ENCODE assay signal across 17 cellular contexts in genomic region chr2:224151680-224152310, GRCh38.
"Had no signal": no experiment of that assay in that cellular context is flagged by ENCODE, and none has a peak within 500 bp of the region (broad histone marks: within the 10 kb centered on the region; RNA-seq: fewer than 3 reads in every experiment).

No MANE protein-coding gene starts in this region.

- H3K27ac Mint-ChIP-seq: activated CD8-positive, alpha-beta memory T cell treated with anti-CD3 and anti-CD28 coated beads, Interleukin-2, amount 10 ng/mL, durations not matched to agents 7 days and 5 days; activated naive CD4-positive, alpha-beta T cell treated with anti-CD3 and anti-CD28 coated beads, Interleukin-2, amount 10 ng/mL, durations not matched to agents 7 days and 5 days; stimulated activated effector memory CD8-positive, alpha-beta T cell treated with anti-CD3 and anti-CD28 coated beads, Interleukin-12 subunit alpha, Interleukin-12 subunit beta, amount 100 ng/mL, for 72 hours had no signal

- H3K9me3 ChIP-seq: gastroesophageal sphincter, heart right ventricle, lower lobe of right lung, ovary, thoracic aorta had no signal

- H3K9me3 Mint-ChIP-seq: activated naive CD4-positive, alpha-beta T cell treated with anti-CD3 and anti-CD28 coated beads, Interleukin-2, amount 10 ng/mL, durations not matched to agents 7 days and 5 days; stimulated activated effector memory CD8-positive, alpha-beta T cell treated with anti-CD3 and anti-CD28 coated beads, Interleukin-12 subunit alpha, Interleukin-12 subunit beta, amount 100 ng/mL, for 72 hours had no signal

- H3K4me1 ChIP-seq: gastroesophageal sphincter, lower lobe of right lung had no signal

- H3K36me3 ChIP-seq: gastroesophageal sphincter, heart right ventricle, lower lobe of right lung, ovary, thoracic aorta had no signal

- ATAC-seq: activated CD8-positive, alpha-beta memory T cell treated with anti-CD3 and anti-CD28 coated beads, Interleukin-2, amount 10 ng/mL, durations not matched to agents 7 days and 5 days; gastroesophageal sphincter; heart right ventricle; left colon; lower lobe of right lung; stimulated activated effector memory CD8-positive, alpha-beta T cell treated with anti-CD3 and anti-CD28 coated beads, Interleukin-12 subunit alpha, Interleukin-12 subunit beta, amount 100 ng/mL, for 72 hours had no signal

- H3K27ac ChIP-seq: gastroesophageal sphincter, heart right ventricle, lower lobe of right lung, ovary, thoracic aorta had no signal

- DNase-seq: activated CD4-positive, alpha-beta T cell treated with anti-CD3 and anti-CD28 coated beads for 1 hour; activated CD4-positive, alpha-beta T cell treated with anti-CD3 and anti-CD28 coated beads, Interleukin-2, amount 50 U/mL, for 48 hours; activated CD8-positive, alpha-beta memory T cell treated with anti-CD3 and anti-CD28 coated beads, Interleukin-2, amount 10 ng/mL, durations not matched to agents 7 days and 5 days; activated naive CD4-positive, alpha-beta T cell treated with anti-CD3 and anti-CD28 coated beads, Interleukin-2, amount 10 ng/mL, durations not matched to agents 7 days and 5 days; activated T-cell treated with anti-CD3 and anti-CD28 coated beads, Interleukin-2, amount 50 U/mL, for 1 hour; dermis blood vessel endothelial cell; heart right ventricle; left colon; lower lobe of right lung; midbrain; ovary; stimulated activated CD4-positive, alpha-beta T cell treated with anti-CD3 and anti-CD28 coated beads, Interleukin-12 subunit alpha, Interleukin-12 subunit beta, amount 100 ng/mL, for 4 hours; stimulated activated CD4-positive, alpha-beta T cell treated with anti-CD3 and anti-CD28 coated beads, Interleukin-2, amount 100 ng/mL, for 24 hours had no signal

- H3K4me3 Mint-ChIP-seq: activated CD8-positive, alpha-beta memory T cell treated with anti-CD3 and anti-CD28 coated beads, Interleukin-2, amount 10 ng/mL, durations not matched to agents 7 days and 5 days; activated naive CD4-positive, alpha-beta T cell treated with anti-CD3 and anti-CD28 coated beads, Interleukin-2, amount 10 ng/mL, durations not matched to agents 7 days and 5 days; neural crest cell; stimulated activated effector memory CD8-positive, alpha-beta T cell treated with anti-CD3 and anti-CD28 coated beads, Interleukin-12 subunit alpha, Interleukin-12 subunit beta, amount 100 ng/mL, for 72 hours had no signal

- H3K27me3 Mint-ChIP-seq: activated naive CD4-positive, alpha-beta T cell treated with anti-CD3 and anti-CD28 coated beads, Interleukin-2, amount 10 ng/mL, durations not matched to agents 7 days and 5 days had no signal

- H3K4me3 ChIP-seq: gastroesophageal sphincter, heart right ventricle, lower lobe of right lung, ovary, thoracic aorta had no signal

- H3K27me3 ChIP-seq: gastroesophageal sphincter, heart right ventricle, ovary had no signal

- H3K4me1 Mint-ChIP-seq: activated CD8-positive, alpha-beta memory T cell treated with anti-CD3 and anti-CD28 coated beads, Interleukin-2, amount 10 ng/mL, durations not matched to agents 7 days and 5 days; activated naive CD4-positive, alpha-beta T cell treated with anti-CD3 and anti-CD28 coated beads, Interleukin-2, amount 10 ng/mL, durations not matched to agents 7 days and 5 days; stimulated activated effector memory CD8-positive, alpha-beta T cell treated with anti-CD3 and anti-CD28 coated beads, Interleukin-12 subunit alpha, Interleukin-12 subunit beta, amount 100 ng/mL, for 72 hours had no signal

- H3K36me3 Mint-ChIP-seq: activated CD8-positive, alpha-beta memory T cell treated with anti-CD3 and anti-CD28 coated beads, Interleukin-2, amount 10 ng/mL, durations not matched to agents 7 days and 5 days; activated naive CD4-positive, alpha-beta T cell treated with anti-CD3 and anti-CD28 coated beads, Interleukin-2, amount 10 ng/mL, durations not matched to agents 7 days and 5 days; stimulated activated effector memory CD8-positive, alpha-beta T cell treated with anti-CD3 and anti-CD28 coated beads, Interleukin-12 subunit alpha, Interleukin-12 subunit beta, amount 100 ng/mL, for 72 hours had no signal
